24 cellular contexts compared by ENCODE assay signal in the genomic region with DNA sequence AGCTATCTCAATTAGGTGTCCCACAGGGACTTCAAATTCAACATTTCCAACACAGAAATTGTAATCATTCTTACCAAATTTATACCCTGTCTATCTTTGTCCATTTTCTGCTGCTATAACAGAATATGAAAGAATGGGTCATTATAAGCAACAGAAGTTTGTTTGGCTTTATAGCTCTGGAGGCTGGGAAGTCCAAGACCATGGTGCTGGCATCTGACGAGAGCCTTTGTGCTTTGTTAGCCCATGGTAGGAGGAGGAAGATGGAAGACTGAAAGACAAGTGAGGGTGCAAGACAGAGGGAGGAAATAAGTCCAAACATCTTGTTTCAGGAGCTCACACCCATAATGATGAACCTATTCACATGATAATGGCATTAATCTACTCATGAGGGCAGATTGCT.
DNase-seq lines count a peak whose midpoint lies in the region; ATAC-seq, FAIRE-seq and TF ChIP-seq lines count a peak whose summit lies in the region.
"Had no signal": no experiment of that assay in that cellular context is flagged by ENCODE, and none has a peak within 500 bp of the region (broad histone marks: within the 10 kb centered on the region; RNA-seq: fewer than 3 reads in every experiment).

No MANE protein-coding gene starts in this region.

- H3K9me3 ChIP-seq in HepG2 (ENCODE audit: low read length) = peaks cover 16% of the 10 kb centered on the region
- peaks cover 0 to 6% (median 0%) of the 10 kb centered on the region in 4 donors for H3K9me3 ChIP-seq in right lobe of liver
- no peaks in the 10 kb centered on the region for H3K9me3 ChIP-seq in endothelial cell of umbilical vein (replicated peaks; ENCODE audit: control insufficient read depth, insufficient read depth, low read length)
- H3K9me3 ChIP-seq in Caco-2 = no peaks in the 10 kb centered on the region
- H3K9me3 ChIP-seq: BE2C had no signal

- FAIRE-seq in HepG2 (lab: Jason Lieb, UNC) (no peak), endothelial cell of umbilical vein (lab: Jason Lieb, UNC) (peak; percentile 59)
- FAIRE-seq: A204.1, D721Med, G401.6, GM12891, GM19239 had no signal

- H3K4me1 ChIP-seq in HepG2 (ENCODE audit: insufficient read depth, low read length) (no peaks in the 10 kb centered on the region), right lobe of liver (no peaks in the 10 kb centered on the region), endothelial cell of umbilical vein (ENCODE audit: control insufficient read depth, extremely low read depth, insufficient read depth, low read length) (peaks cover 38% of the 10 kb centered on the region), Caco-2 (no peaks in the 10 kb centered on the region)
- H3K4me1 ChIP-seq: BE2C, BLaER1 had no signal

- peak overlapping the region; percentile 58 for H3K27ac Mint-ChIP-seq in progenitor cell of endocrine pancreas
- H3K27ac Mint-ChIP-seq in Caco-2 (ENCODE audit: unreplicated experiment) = no peak overlapping the region
- H3K27ac Mint-ChIP-seq: CD14-positive monocyte; CD4-positive, alpha-beta memory T cell; CD8-positive, alpha-beta memory T cell had no signal

- BruUV-seq in HepG2 (replicated peaks; lab: Mats Ljungman, UMichigan) = no TSS peak
- no TSS peak for BruUV-seq in endothelial cell of umbilical vein (replicated peaks; lab: Mats Ljungman, UMichigan)
- no TSS peak for BruUV-seq in Caco-2 (replicated peaks; lab: Mats Ljungman, UMichigan)

- no peak overlapping the region for H3K9ac ChIP-seq in HepG2 (ENCODE audit: insufficient read depth, low read depth, low read length)
- H3K9ac ChIP-seq in endothelial cell of umbilical vein (replicated peaks; ENCODE audit: extremely low read depth, insufficient read depth, low read length) = no peak overlapping the region
- H3K9ac ChIP-seq: BLaER1 had no signal

- H3K36me3 Mint-ChIP-seq in progenitor cell of endocrine pancreas (ENCODE audit: insufficient read depth) = peaks cover 26% of the 10 kb centered on the region
- H3K36me3 Mint-ChIP-seq in Caco-2 (ENCODE audit: insufficient read depth, unreplicated experiment) = peaks cover 6% of the 10 kb centered on the region

- TF ChIP-seq CTCF in HepG2 (CRISPR knock-in tag; IDR thresholded peaks at IDR 0.05) = no peak
- TF ChIP-seq CTCF in right lobe of liver (IDR thresholded peaks at IDR 0.05) = no peak
- no peak for TF ChIP-seq CTCF in endothelial cell of umbilical vein (IDR thresholded peaks at IDR 0.05; ENCODE audit: extremely low read depth in 1 of 2, insufficient read depth in 1 of 2, low read depth in 1 of 2, low read length in 2 of 2)
- TF ChIP-seq CTCF in progenitor cell of endocrine pancreas (IDR thresholded peaks at IDR 0.05; ENCODE audit: unreplicated experiment) = no peak
- TF ChIP-seq CTCF in Caco-2 (IDR thresholded peaks at IDR 0.05; ENCODE audit: insufficient read depth in 1 of 2, low read depth in 1 of 2, low read length in 1 of 2, severe bottlenecking in 1 of 2, unreplicated experiment in 1 of 2) = no peak

- H3K9me1 ChIP-seq in endothelial cell of umbilical vein (replicated peaks; ENCODE audit: control insufficient read depth, extremely low read depth, insufficient read depth, low read length) = no peaks in the 10 kb centered on the region

- 100% methylated on average over 1 of the region's 1 CpG for WGBS in HepG2 (ENCODE audit: low lambda C conversion rate)
- WGBS in right lobe of liver (ENCODE audit: insufficient coverage, low coverage, low lambda C conversion rate, missing lambda C conversion rate) = 83% methylated on average over 1 of the region's 1 CpG

- ATAC-seq in HepG2 (no peak), right lobe of liver (no peak)

- no peak for TF ChIP-seq POLR2A in HepG2 (IDR thresholded peaks at IDR 0.05; ENCODE audit: insufficient read depth in 1 of 2, low read depth in 2 of 2, low read length in 2 of 2)
- TF ChIP-seq POLR2A in right lobe of liver (IDR thresholded peaks at IDR 0.05) = no peak
- no peak for TF ChIP-seq POLR2A in endothelial cell of umbilical vein (IDR thresholded peaks at IDR 0.05; ENCODE audit: low read depth, low read length)

- H3K4me1 Mint-ChIP-seq in progenitor cell of endocrine pancreas (ENCODE audit: low read depth) = no peaks in the 10 kb centered on the region
- H3K4me1 Mint-ChIP-seq in Caco-2 (ENCODE audit: low read depth, unreplicated experiment) = no peaks in the 10 kb centered on the region
- H3K4me1 Mint-ChIP-seq: CD14-positive monocyte; CD8-positive, alpha-beta memory T cell had no signal

- intact Hi-C loops in HepG2 (cut with micrococcal nuclease; ENCODE audit: unreplicated experiment) (no loop called here), right lobe of liver (cut with DNase I) (no loop called here), endothelial cell of umbilical vein (cut with micrococcal nuclease) (no loop called here), Caco-2 (cut with micrococcal nuclease; ENCODE audit: unreplicated experiment) (no loop called here)

- no peaks in the 10 kb centered on the region for H3K79me2 ChIP-seq in HepG2 (ENCODE audit: insufficient read depth, low read length)
- no peaks in the 10 kb centered on the region for H3K79me2 ChIP-seq in endothelial cell of umbilical vein (ENCODE audit: control insufficient read depth, insufficient read depth, low read length)

- peaks cover 1 to 5% of the 10 kb centered on the region in 2 experiments; a peak in 2 of 5 replicates for H3K36me3 ChIP-seq in HepG2 (replicated peaks in 1 of 2; ENCODE audit: control insufficient read depth in 1 of 2, insufficient read depth in 2 of 2, low read length in 2 of 2)
- H3K36me3 ChIP-seq in right lobe of liver = no peaks in the 10 kb centered on the region
- H3K36me3 ChIP-seq in endothelial cell of umbilical vein (ENCODE audit: control insufficient read depth in 2 of 2, extremely low read depth in 1 of 2, insufficient read depth in 2 of 2, low read length in 2 of 2) = no peaks in the 10 kb centered on the region
- H3K36me3 ChIP-seq in Caco-2 (ENCODE audit: control insufficient read depth, insufficient read depth, low read length) = no peaks in the 10 kb centered on the region; the same call in 1 of the 2 replicates
- H3K36me3 ChIP-seq: BE2C had no signal

- dilution Hi-C loops in endothelial cell of umbilical vein (cut with MboI; ENCODE audit: extremely low pct_ligation_motif_present, low sequenced_read_pairs) = no loop called here

- TF ChIP-seq EP300 in HepG2 (IDR thresholded peaks at IDR 0.05; ENCODE audit: low read depth in 2 of 2, low read length in 2 of 2) = no peak
- TF ChIP-seq EP300 in HepG2 (CRISPR knock-in tag; IDR thresholded peaks at IDR 0.05; ENCODE audit: borderline replicate concordance) = no peak

- no peaks in the 10 kb centered on the region for H4K20me1 ChIP-seq in HepG2 (ENCODE audit: insufficient read depth, low read length)
- no peaks in the 10 kb centered on the region for H4K20me1 ChIP-seq in endothelial cell of umbilical vein (replicated peaks; ENCODE audit: control insufficient read depth, extremely low read depth, insufficient read depth, low read length)
- H4K20me1 ChIP-seq: BLaER1 had no signal

- DNase-seq in HepG2 (ENCODE audit: low spot score) (no peak), right lobe of liver (no peak), endothelial cell of umbilical vein (ENCODE audit: low read depth, low spot score) (no peak), progenitor cell of endocrine pancreas (ENCODE audit: low spot score, unreplicated experiment) (no peak), SW 1271 (lab: John Stamatoyannopoulos, UW) (no peak), Caco-2 (no peak)
- DNase-seq: 8988T; ACHN; BE2C; C1 segment of cervical spinal cord; Calu3; CD4-positive, alpha-beta memory T cell; CD4-positive, CD25-positive, alpha-beta regulatory T cell; CD8-positive, alpha-beta memory T cell; COR-L47; DMS79 treated with DMSO at 0.1 percent for 48 hours; GF-D8 had no signal

- H3K4me3 ChIP-seq in HepG2 (replicated peaks in 1 of 3; ENCODE audit: insufficient read depth in 1 of 3, low read depth in 2 of 3, low read length in 3 of 3) = no peak overlapping the region
- H3K4me3 ChIP-seq in right lobe of liver = no peak overlapping the region
- H3K4me3 ChIP-seq in endothelial cell of umbilical vein (replicated peaks in 1 of 3; ENCODE audit: insufficient read depth in 1 of 3, low read depth in 1 of 3, low read length in 3 of 3) = no peak overlapping the region
- no peak overlapping the region for H3K4me3 ChIP-seq in Caco-2 (ENCODE audit: low read depth, low read length)
- H3K4me3 ChIP-seq: BLaER1 had no signal

- H3K9me3 Mint-ChIP-seq in progenitor cell of endocrine pancreas (ENCODE audit: low read depth) = peaks cover 13% of the 10 kb centered on the region
- H3K9me3 Mint-ChIP-seq in Caco-2 (ENCODE audit: unreplicated experiment) = peaks cover 10% of the 10 kb centered on the region

- POLR2A ChIA-PET in HepG2 (lab: Yijun Ruan, JAX) (no interaction called here), endothelial cell of umbilical vein (lab: Charles Lee) (no interaction called here), Caco-2 (lab: Charles Lee) (no interaction called here)

- H3K4me3 Mint-ChIP-seq in progenitor cell of endocrine pancreas (ENCODE audit: low read depth) (no peak overlapping the region), Caco-2 (ENCODE audit: unreplicated experiment) (no peak overlapping the region)
- H3K4me3 Mint-ChIP-seq: CD14-positive monocyte; CD4-positive, alpha-beta memory T cell; CD4-positive, CD25-positive, alpha-beta regulatory T cell; CD8-positive, alpha-beta memory T cell had no signal

- H3K4me2 ChIP-seq in HepG2 (ENCODE audit: low read depth, low read length) (no peak overlapping the region), endothelial cell of umbilical vein (ENCODE audit: insufficient read depth, low read length) (no peak overlapping the region)
- H3K4me2 ChIP-seq: BLaER1 had no signal

- CTCF ChIA-PET in HepG2 (lab: Yijun Ruan, JAX; ENCODE audit: low intra/inter-chr PET ratio, low total read pairs) (no interaction called here), endothelial cell of umbilical vein (lab: Charles Lee) (interaction anchor here (0.8 to 1.4 kb wide), 2 partner anchors 13 to 30 kb away, joined by 4 read pairs; no protein-coding TSS in a partner anchor), Caco-2 (lab: Charles Lee) (no interaction called here)

- no peaks in the 10 kb centered on the region for H3K27me3 Mint-ChIP-seq in progenitor cell of endocrine pancreas
- H3K27me3 Mint-ChIP-seq in Caco-2 (ENCODE audit: insufficient read depth, unreplicated experiment) = no peaks in the 10 kb centered on the region
- H3K27me3 Mint-ChIP-seq: CD4-positive, alpha-beta memory T cell; CD4-positive, CD25-positive, alpha-beta regulatory T cell; CD8-positive, alpha-beta memory T cell had no signal

- in situ Hi-C loops in HepG2 (cut with HindIII; ENCODE audit: extremely low pct_ligation_motif_present, low pct_unique_long_range_greater_than_20kb) = no loop called here

- no peak for TF ChIP-seq RAD21 in HepG2 (CRISPR knock-in tag; IDR thresholded peaks at IDR 0.05)

- no peaks in the 10 kb centered on the region for H3K27me3 ChIP-seq in HepG2 (ENCODE audit: control insufficient read depth in 1 of 2, insufficient read depth in 2 of 2, low read length in 2 of 2)
- no peaks in the 10 kb centered on the region for H3K27me3 ChIP-seq in right lobe of liver
- no peaks in the 10 kb centered on the region for H3K27me3 ChIP-seq in endothelial cell of umbilical vein (ENCODE audit: control insufficient read depth in 2 of 2, insufficient read depth in 2 of 2, low read length in 2 of 2)
- H3K27me3 ChIP-seq in Caco-2 (replicated peaks; ENCODE audit: control insufficient read depth, insufficient read depth, low read length) = no peaks in the 10 kb centered on the region
- H3K27me3 ChIP-seq: BE2C, BLaER1 had no signal

- H3K27ac ChIP-seq in HepG2 (ENCODE audit: extremely low read length, insufficient read depth, low read length) (no peak overlapping the region), right lobe of liver (no peak overlapping the region), endothelial cell of umbilical vein (ENCODE audit: insufficient read depth, low read depth, low read length) (no peak overlapping the region)
- H3K27ac ChIP-seq: BLaER1 had no signal

- H2AFZ ChIP-seq in HepG2 (ENCODE audit: low read length) (no peak overlapping the region), endothelial cell of umbilical vein (ENCODE audit: low read depth, low read length) (no peak overlapping the region)
